Comparison of ENCODE assay signal across 16 cellular contexts in genomic region chr1:232579461-232579860, GRCh38. TPM values are rescaled to one million over a fixed set of nuclear protein-coding genes. Genes with fewer than 3 reads are reported as not detected.
DNase-seq lines count a peak whose midpoint lies in the region; ATAC-seq and TF ChIP-seq lines count a peak whose summit lies in the region.
"Had no signal": no experiment of that assay in that cellular context is flagged by ENCODE, and none has a peak within 500 bp of the region (broad histone marks: within the 10 kb centered on the region; RNA-seq: fewer than 3 reads in every experiment).

No MANE protein-coding gene starts in this region.

- H4K20me1 ChIP-seq in H9 (ENCODE audit: control insufficient read depth, insufficient read depth, insufficient read length), result no peaks in the 10 kb centered on the region

- H3K4ac ChIP-seq in H9 (ENCODE audit: low read depth, low read length), result no peak overlapping the region

- no peak overlapping the region for H3K4me2 ChIP-seq in H9 (ENCODE audit: insufficient read depth, insufficient read length, low read length)
- H3K4me2 ChIP-seq: SK-N-SH had no signal

- H3K9me3 ChIP-seq in H9 (ENCODE audit: control insufficient read depth, low read depth, low read length) (no peaks in the 10 kb centered on the region), neutrophil (no peaks in the 10 kb centered on the region), ascending aorta (no peaks in the 10 kb centered on the region)
- H3K9me3 ChIP-seq: colonic mucosa, SK-N-SH, thyroid gland had no signal

- no peak for ATAC-seq in activated naive CD4-positive, alpha-beta T cell treated with anti-CD3 and anti-CD28 coated beads, Interleukin-2, amount 50 U/mL, for 72 hours
- ATAC-seq in HG03139 (IDR thresholded peaks at IDR 0.05; ENCODE audit: unreplicated experiment), result no peak

- H3K56ac ChIP-seq in H9 (ENCODE audit: insufficient read length, low read depth, low read length), result no peak overlapping the region

- H3K9ac ChIP-seq in H9 (ENCODE audit: extremely low read depth, insufficient read length, low read length), result no peak overlapping the region
- H3K9ac ChIP-seq: SK-N-SH had no signal

- peaks cover 24% of the 10 kb centered on the region for H3K4me1 Mint-ChIP-seq in T-helper 2 cell treated with Interferon-gamma antibody and Interleukin-4, amounts not matched to agents 5 μg/mL and 100 μg/mL, for 36 hours (ENCODE audit: low read depth)
- peaks cover 54 to 57% of the 10 kb centered on the region in 2 experiments for H3K4me1 Mint-ChIP-seq in H9

- no peaks in the 10 kb centered on the region for H3K23me2 ChIP-seq in H9 (ENCODE audit: insufficient read length, low read depth, low read length, poor library complexity, severe bottlenecking)

- H3K27ac ChIP-seq in H9 (ENCODE audit: insufficient read length, low read depth, low read length) (no peak overlapping the region), neutrophil (peak overlapping the region; percentile 90), ascending aorta (no peak overlapping the region)
- H3K27ac ChIP-seq: colonic mucosa had no signal

- TF ChIP-seq CTCF in H9 (conservative IDR thresholded peaks at IDR 0.05), result no peak
- no peak for TF ChIP-seq CTCF in neutrophil (IDR thresholded peaks at IDR 0.05)
- TF ChIP-seq CTCF in ascending aorta (IDR thresholded peaks at IDR 0.05), result no peak

- no peaks in the 10 kb centered on the region for H3K27me3 Mint-ChIP-seq in T-helper 2 cell treated with Interferon-gamma antibody and Interleukin-4, amounts not matched to agents 5 μg/mL and 100 μg/mL, for 36 hours (ENCODE audit: low read depth)
- no peaks in the 10 kb centered on the region for H3K27me3 Mint-ChIP-seq in H9 (ENCODE audit: low read depth)
- H3K27me3 Mint-ChIP-seq: naive B cell had no signal

- no peak overlapping the region for H3T11ph ChIP-seq in H9 (ENCODE audit: low read length)

- intact Hi-C loops in ascending aorta (cut with DNase I), result no loop called here

- DNase-seq in T-helper 2 cell treated with Interferon-gamma antibody and Interleukin-4, amounts not matched to agents 5 μg/mL and 100 μg/mL, for 36 hours (ENCODE audit: low spot score), result no peak
- DNase-seq in T-helper 2 cell (no peak), H9 (no peak), NCI-H2171 treated with DMSO at 0.1 percent for 48 hours (lab: John Stamatoyannopoulos, UW) (no peak), ascending aorta (ENCODE audit: low spot score in 2 of 2) (no peak)
- DNase-seq in activated naive CD4-positive, alpha-beta T cell treated with anti-CD3 and anti-CD28 coated beads, Interleukin-2, amount 50 U/mL, for 72 hours (ENCODE audit: low spot score in 2 of 2), result no peak
- DNase-seq: activated CD4-positive, alpha-beta T cell treated with anti-CD3 and anti-CD28 coated beads for 1 hour; colonic mucosa; KBM-7; naive B cell; NCI-H1694 treated with DMSO at 0.1 percent for 48 hours; SK-N-SH; small intestine; thyroid gland had no signal

- H3K79me1 ChIP-seq in H9 (ENCODE audit: insufficient read depth, low read depth, low read length, poor library complexity, severe bottlenecking), result no peaks in the 10 kb centered on the region

- no peaks in the 10 kb centered on the region for H3K36me3 ChIP-seq in neutrophil
- H3K36me3 ChIP-seq in ascending aorta, result no peaks in the 10 kb centered on the region
- H3K36me3 ChIP-seq: colonic mucosa, thyroid gland had no signal

- peak overlapping the region; percentile 23 for H2BK120ac ChIP-seq in H9 (ENCODE audit: low read depth, low read length, poor library complexity, severe bottlenecking)

- WGBS in H9 (ENCODE audit: extremely low coverage, insufficient read length, low lambda C conversion rate), result no CpG with 5 or more reads among the region's 1 CpG

- H3K27me3 ChIP-seq in H9 (ENCODE audit: insufficient read depth, low read length), result no peaks in the 10 kb centered on the region
- no peaks in the 10 kb centered on the region for H3K27me3 ChIP-seq in neutrophil
- no peaks in the 10 kb centered on the region for H3K27me3 ChIP-seq in ascending aorta
- H3K27me3 ChIP-seq: colonic mucosa, thyroid gland had no signal

- H3K36me3 Mint-ChIP-seq in T-helper 2 cell treated with Interferon-gamma antibody and Interleukin-4, amounts not matched to agents 5 μg/mL and 100 μg/mL, for 36 hours (ENCODE audit: low read depth), result peaks cover 3% of the 10 kb centered on the region
- no peaks in the 10 kb centered on the region for H3K36me3 Mint-ChIP-seq in H9 (ENCODE audit: insufficient read depth in 1 of 3, low read depth in 3 of 3)
- peaks cover 0 to 12% of the 10 kb centered on the region in 2 donors for H3K36me3 Mint-ChIP-seq in activated naive CD4-positive, alpha-beta T cell treated with anti-CD3 and anti-CD28 coated beads, Interleukin-2, amount 50 U/mL, for 72 hours
- H3K36me3 Mint-ChIP-seq: naive B cell had no signal

- H3K23ac ChIP-seq in H9 (ENCODE audit: insufficient read length, low read depth, low read length), result no peak overlapping the region

- no peak overlapping the region for H2BK5ac ChIP-seq in H9 (ENCODE audit: insufficient read length, low read length)

- H4K91ac ChIP-seq in H9 (ENCODE audit: insufficient read length, low read depth, low read length), result no peak overlapping the region

- no peak overlapping the region for H2BK12ac ChIP-seq in H9 (ENCODE audit: insufficient read length, low read depth, low read length)

- H3K4me1 ChIP-seq in H9 (ENCODE audit: insufficient read depth, low read length), result peaks cover 6% of the 10 kb centered on the region; the same call in 1 of the 2 replicates
- H3K4me1 ChIP-seq in neutrophil (ENCODE audit: control insufficient read depth in 1 of 2, insufficient read depth in 1 of 2, low read depth in 1 of 2, low read length in 1 of 2), result peaks cover 53 to 56% of the 10 kb centered on the region in 2 experiments
- H3K4me1 ChIP-seq in ascending aorta, result no peaks in the 10 kb centered on the region
- H3K4me1 ChIP-seq: colonic mucosa had no signal

- H2BK15ac ChIP-seq in H9 (ENCODE audit: low read depth, low read length), result no peak overlapping the region

- no peak overlapping the region for H2BK20ac ChIP-seq in H9 (ENCODE audit: low read depth, low read length, poor library complexity, severe bottlenecking)

- peak overlapping the region; percentile 63 for H3K4me3 Mint-ChIP-seq in T-helper 2 cell treated with Interferon-gamma antibody and Interleukin-4, amounts not matched to agents 5 μg/mL and 100 μg/mL, for 36 hours
- H3K4me3 Mint-ChIP-seq in H9, result no peak overlapping the region
- H3K4me3 Mint-ChIP-seq: naive B cell had no signal

- H3K14ac ChIP-seq in H9 (ENCODE audit: insufficient read depth, low read length), result no peak overlapping the region

- H3K4me3 ChIP-seq in neutrophil (ENCODE audit: low read depth in 1 of 2, low read length in 1 of 2) (peak overlapping the region; percentile 37 to 42), ascending aorta (no peak overlapping the region)
- H3K4me3 ChIP-seq: colonic mucosa, thyroid gland had no signal

- no peak overlapping the region for H2AFZ ChIP-seq in H9 (ENCODE audit: low read length)

- H4K5ac ChIP-seq in H9 (ENCODE audit: insufficient read length, low read depth, low read length), result no peak overlapping the region

- no peaks in the 10 kb centered on the region for H3K9me3 Mint-ChIP-seq in T-helper 2 cell treated with Interferon-gamma antibody and Interleukin-4, amounts not matched to agents 5 μg/mL and 100 μg/mL, for 36 hours
- H3K9me3 Mint-ChIP-seq in H9, result no peaks in the 10 kb centered on the region
- H3K9me3 Mint-ChIP-seq in activated naive CD4-positive, alpha-beta T cell treated with anti-CD3 and anti-CD28 coated beads, Interleukin-2, amount 50 U/mL, for 72 hours, result peaks cover 0 to 19% of the 10 kb centered on the region in 2 donors
- H3K9me3 Mint-ChIP-seq: naive B cell had no signal

- no peaks in the 10 kb centered on the region for H3K79me2 ChIP-seq in H9 (ENCODE audit: insufficient read depth, low read length)

- no peak overlapping the region for H3K18ac ChIP-seq in H9 (ENCODE audit: insufficient read length, low read depth, low read length)

- H3K27ac Mint-ChIP-seq in T-helper 2 cell treated with Interferon-gamma antibody and Interleukin-4, amounts not matched to agents 5 μg/mL and 100 μg/mL, for 36 hours, result peak overlapping the region; percentile 62
- no peak overlapping the region for H3K27ac Mint-ChIP-seq in H9
- peak overlapping the region; percentile 1 to 81 for H3K27ac Mint-ChIP-seq in activated naive CD4-positive, alpha-beta T cell treated with anti-CD3 and anti-CD28 coated beads, Interleukin-2, amount 50 U/mL, for 72 hours

- no peak overlapping the region for H2AK5ac ChIP-seq in H9 (ENCODE audit: insufficient read length, low read length)

- no peak overlapping the region for H4K8ac ChIP-seq in H9 (replicated peaks; ENCODE audit: insufficient read length, low read depth, low read length)

RNA-seq across cellular contexts. Expression of gene SIPA1L2, which starts 50.5 kb away (rescaled TPM):
- 5.2 and 5.6 TPM in 2 replicates for total RNA-seq in H9 (2021)
- total RNA-seq in activated naive CD4-positive, alpha-beta T cell treated with anti-CD3 and anti-CD28 coated beads, Interleukin-2, amount 50 U/mL, for 72 hours, result 10 to 100 TPM in 1 of 2 donors, 1 to 10 TPM in 1; 4.4 to 10.8 TPM
- 18.1 TPM for total RNA-seq in ascending aorta

Comparison
In these comparisons a context has a peak if more than half of its experiments do, and no peak if none do; other contexts are left out.
1. H3K27ac Mint-ChIP-seq: peak in T-helper 2 cell treated with Interferon-gamma antibody and Interleukin-4, amounts not matched to agents 5 μg/mL and 100 μg/mL, for 36 hours (single experiment) and activated naive CD4-positive, alpha-beta T cell treated with anti-CD3 and anti-CD28 coated beads, Interleukin-2, amount 50 U/mL, for 72 hours (2 of 2); none in H9 (0 of 3).
2. H3K4me3 ChIP-seq: peak in neutrophil (2 of 2); none in ascending aorta (0 of 2).